8 cellular contexts compared by ENCODE assay signal in genomic region chr12:13179159-13180074, GRCh38. TPM values are rescaled to one million over a fixed set of nuclear protein-coding genes. Genes with fewer than 3 reads are reported as not detected.
DNase-seq lines count a peak whose midpoint lies in the region; ATAC-seq and TF ChIP-seq lines count a peak whose summit lies in the region.

No MANE protein-coding gene starts in this region.

- peaks cover 39% of the 10 kb centered on the region for H3K4me1 Mint-ChIP-seq in CD4-positive, alpha-beta T cell (ENCODE audit: low read depth)

- no peaks in the 10 kb centered on the region for H3K27me3 ChIP-seq in CD4-positive, alpha-beta T cell (ENCODE audit: control insufficient read depth, insufficient read depth, low read length)
- H3K27me3 ChIP-seq in NT2/D1 (ENCODE audit: insufficient read depth, insufficient read length) = no peaks in the 10 kb centered on the region
- H3K27me3 ChIP-seq in gastrocnemius medialis = no peaks in the 10 kb centered on the region

- in situ Hi-C loops in gastrocnemius medialis (cut with MboI; ENCODE audit: low sequenced_read_pairs in 4 of 4) = no loop called here

- H3K9me3 Mint-ChIP-seq in CD4-positive, alpha-beta T cell = no peaks in the 10 kb centered on the region

- CTCF ChIA-PET in CD4-positive, alpha-beta T cell (lab: Charles Lee) = interaction anchor here (1.7 kb wide), 1 partner anchor 33 kb away, joined by 8 read pairs; no protein-coding TSS in a partner anchor

- intact Hi-C loops in CD4-positive, alpha-beta T cell (cut with DNase I, micrococcal nuclease) = no loop called here
- intact Hi-C loops in Right ventricle myocardium superior (cut with DNase I) (no loop called here), gastrocnemius medialis (cut with DNase I; ENCODE audit: low total_unique reads) (loop anchor here (2.0 kb wide), 1 partner anchor 17 kb away; the partner anchor contains the start of gene EMP1)

- H3K4me3 Mint-ChIP-seq in CD4-positive, alpha-beta T cell = peak overlapping the region; percentile 40

- H3K4me3 ChIP-seq in NT2/D1 (ENCODE audit: insufficient read length, low read depth) = no peak overlapping the region
- H3K4me3 ChIP-seq in gastrocnemius medialis = no peak overlapping the region

- no peak overlapping the region for H3K9ac ChIP-seq in NT2/D1 (ENCODE audit: insufficient read length, low read depth)

- no peaks in the 10 kb centered on the region for H3K27me3 Mint-ChIP-seq in CD4-positive, alpha-beta T cell

- H3K27ac Mint-ChIP-seq in CD4-positive, alpha-beta T cell = peak overlapping the region; percentile 70

- TF ChIP-seq POLR2A in gastrocnemius medialis (IDR thresholded peaks at IDR 0.05) = no peak

- H3K27ac ChIP-seq in CD4-positive, alpha-beta T cell (ENCODE audit: low read depth, low read length) = no peak overlapping the region
- peak overlapping the region; percentile 44 to 64 (median 56) for H3K27ac ChIP-seq in gastrocnemius medialis

- ATAC-seq in CD4-positive, alpha-beta T cell (ENCODE audit: poor library complexity) = peak; percentile 97
- peak; percentile 60 for ATAC-seq in HG02610 (IDR thresholded peaks at IDR 0.05; ENCODE audit: unreplicated experiment)
- peak; percentile 82 for ATAC-seq in Right ventricle myocardium superior (ENCODE audit: poor library complexity)
- peak; percentile 66 to 70 for ATAC-seq in gastrocnemius medialis
- no peak for ATAC-seq in GM21825 (IDR thresholded peaks at IDR 0.05; ENCODE audit: unreplicated experiment)

- no peak for TF ChIP-seq CTCF in CD4-positive, alpha-beta T cell (IDR thresholded peaks at IDR 0.05)
- TF ChIP-seq CTCF in gastrocnemius medialis (IDR thresholded peaks at IDR 0.05 in 4 of 5, conservative IDR thresholded peaks at IDR 0.05 in 1 of 5) = no peak

- POLR2A ChIA-PET in CD4-positive, alpha-beta T cell (lab: Charles Lee) = interaction anchor here (0.7 to 1.3 kb wide), 3 partner anchors 14 to 47 kb away, joined by 3 to 4 read pairs (median 3); partner anchors contain the start of gene EMP1

- no peaks in the 10 kb centered on the region for H3K36me3 Mint-ChIP-seq in CD4-positive, alpha-beta T cell (ENCODE audit: low read depth)

- no peaks in the 10 kb centered on the region for H3K9me3 ChIP-seq in CD4-positive, alpha-beta T cell (ENCODE audit: control insufficient read depth, low read length)
- H3K9me3 ChIP-seq in NT2/D1 (ENCODE audit: insufficient read depth, low read length) = no peaks in the 10 kb centered on the region
- H3K9me3 ChIP-seq in gastrocnemius medialis = no peaks in the 10 kb centered on the region

- H3K4me1 ChIP-seq in NT2/D1 (ENCODE audit: insufficient read depth, insufficient read length) (peaks cover 6% of the 10 kb centered on the region), gastrocnemius medialis (peaks cover 7% of the 10 kb centered on the region in 2 donors)

- H3K36me3 ChIP-seq in NT2/D1 (ENCODE audit: insufficient read depth, insufficient read length, low read length) (no peaks in the 10 kb centered on the region), gastrocnemius medialis (no peaks in the 10 kb centered on the region)

- DNase-seq in CD4-positive, alpha-beta T cell = peak; percentile 28 to 68 (median 45)
- DNase-seq in NT2/D1 (ENCODE audit: low read depth, low spot score) (peak; percentile 66), Right ventricle myocardium superior (peak; percentile 74), gastrocnemius medialis (peak in 1 of 2 donors; percentile 30), DMS114 treated with DMSO at 0.1 percent for 48 hours (lab: John Stamatoyannopoulos, UW; ENCODE audit: unreplicated experiment) (no peak)
- DNase-seq in activated T-helper 1 cell treated with anti-CD3 and anti-CD28 coated beads, Interleukin-2, amount 50 U/mL, for 16 hours (ENCODE audit: low read depth in 1 of 2, low spot score in 1 of 2) = peak; percentile 12 to 20

RNA-seq across cellular contexts. Expression of gene EMP1, which starts 17.1 kb away (rescaled TPM):
- 1 to 10 TPM; 9.0 to 9.1 TPM for total RNA-seq in CD4-positive, alpha-beta T cell
- 99.9 TPM for total RNA-seq in Right ventricle myocardium superior
- total RNA-seq in gastrocnemius medialis = 100 to 1,000 TPM in 1 of 4 donors, 10 to 100 TPM in 3; 33.5 to 111 (median 73.6) TPM
